Comparison of ENCODE assay signal across 13 cellular contexts in the genomic region with DNA sequence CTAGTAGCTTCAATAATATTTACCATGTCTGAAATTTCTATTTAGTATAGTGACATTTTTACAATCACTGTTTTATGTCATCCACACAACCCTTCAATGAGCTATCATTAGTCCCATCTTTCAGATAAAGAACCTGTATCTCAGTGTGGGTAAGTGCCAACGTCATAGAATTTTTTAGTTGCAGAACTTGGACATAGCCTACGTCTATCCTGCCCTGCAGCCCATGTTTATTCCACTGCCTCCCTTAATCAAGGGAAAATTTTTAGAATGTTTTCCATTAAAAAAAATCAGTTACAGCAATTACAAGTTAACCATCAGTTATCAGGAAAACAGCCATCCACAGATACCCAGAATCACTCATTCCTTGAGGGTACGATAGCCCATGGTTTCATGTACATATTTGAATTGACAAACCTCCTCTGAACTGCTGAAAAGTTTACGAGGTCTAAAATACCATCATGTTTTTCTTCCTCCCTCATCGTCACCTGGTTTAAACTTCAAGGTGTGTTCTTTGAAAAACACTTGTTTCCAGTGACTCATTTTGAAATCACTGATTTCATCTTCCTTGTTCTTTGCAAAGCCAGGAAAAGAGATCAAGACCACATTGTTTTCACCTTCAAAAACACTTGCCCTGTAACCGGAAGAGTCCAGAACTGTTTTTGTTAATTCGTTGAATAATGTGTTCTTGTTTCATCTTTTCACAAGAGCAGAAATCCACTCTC.
DNase-seq lines count a peak whose midpoint lies in the region; ATAC-seq and TF ChIP-seq lines count a peak whose summit lies in the region.
"Had no signal": no experiment of that assay in that cellular context is flagged by ENCODE, and none has a peak within 500 bp of the region (broad histone marks: within the 10 kb centered on the region; RNA-seq: fewer than 3 reads in every experiment).

No MANE protein-coding gene starts in this region.

- peaks cover 25% of the 10 kb centered on the region for H3K4me1 Mint-ChIP-seq in CD8-positive, alpha-beta T cell (ENCODE audit: low read depth)
- peaks cover 16% of the 10 kb centered on the region for H3K4me1 Mint-ChIP-seq in activated CD8-positive, alpha-beta T cell treated with anti-CD3 and anti-CD28 coated beads, Interleukin-2, amount 10 ng/mL, durations not matched to agents 7 days and 5 days (ENCODE audit: low read depth)

- no peaks in the 10 kb centered on the region for H3K27me3 Mint-ChIP-seq in CD8-positive, alpha-beta T cell (ENCODE audit: low read depth)
- no peaks in the 10 kb centered on the region for H3K27me3 Mint-ChIP-seq in activated CD8-positive, alpha-beta T cell treated with anti-CD3 and anti-CD28 coated beads, Interleukin-2, amount 10 ng/mL, durations not matched to agents 7 days and 5 days (ENCODE audit: low read depth)
- H3K27me3 Mint-ChIP-seq: B cell had no signal

- H3K9me3 ChIP-seq in CD8-positive, alpha-beta T cell (ENCODE audit: low read length): no peaks in the 10 kb centered on the region
- no peaks in the 10 kb centered on the region for H3K9me3 ChIP-seq in lung (ENCODE audit: control insufficient read depth in 2 of 2, insufficient read depth in 1 of 2, low read length in 1 of 2)
- no peaks in the 10 kb centered on the region for H3K9me3 ChIP-seq in osteoblast (ENCODE audit: low read depth, low read length)
- no peaks in the 10 kb centered on the region for H3K9me3 ChIP-seq in psoas muscle

- POLR2A ChIA-PET in CD8-positive, alpha-beta T cell (lab: Charles Lee): interaction anchor here (0.5 to 1.5 kb wide), 7 partner anchors 10 to 458 kb away, joined by 3 to 6 read pairs (median 4); a partner anchor contains a TSS
- POLR2A ChIA-PET in activated CD8-positive, alpha-beta T cell treated with anti-CD3 and anti-CD28 coated beads, Interleukin-2, amount 10 ng/mL, durations not matched to agents 7 days and 5 days (lab: Charles Lee): interaction anchor here (0.6 to 1.8 kb wide), 5 partner anchors 9 to 459 kb away, joined by 3 to 9 read pairs (median 4); no protein-coding TSS in a partner anchor

- H3K4me3 ChIP-seq in CD8-positive, alpha-beta T cell (ENCODE audit: low read depth, low read length): no peak overlapping the region
- H3K4me3 ChIP-seq in lung (no peak overlapping the region), osteoblast (ENCODE audit: insufficient read depth, low read length) (no peak overlapping the region), psoas muscle (no peak overlapping the region)
- H3K4me3 ChIP-seq: coronary artery had no signal

- peaks cover 54% of the 10 kb centered on the region for H3K4me1 ChIP-seq in CD8-positive, alpha-beta T cell (ENCODE audit: insufficient read depth, low read length)
- H3K4me1 ChIP-seq in lung (ENCODE audit: control insufficient read depth in 2 of 2, insufficient read depth in 2 of 2, low read length in 2 of 2): no peaks in the 10 kb centered on the region
- peaks cover 5% of the 10 kb centered on the region for H3K4me1 ChIP-seq in osteoblast (ENCODE audit: insufficient read depth, low read length)
- H3K4me1 ChIP-seq in psoas muscle: no peaks in the 10 kb centered on the region

- peak; percentile 72 for ATAC-seq in CD8-positive, alpha-beta T cell
- peak; percentile 46 for ATAC-seq in GM18873 (IDR thresholded peaks at IDR 0.05; ENCODE audit: low FRiP score, unreplicated experiment)
- peak; percentile 76 for ATAC-seq in activated CD8-positive, alpha-beta T cell treated with anti-CD3 and anti-CD28 coated beads, Interleukin-2, amount 10 ng/mL, durations not matched to agents 7 days and 5 days
- peak; percentile 35 for ATAC-seq in lung (ENCODE audit: insufficient read depth, low FRiP score)
- no peak for ATAC-seq in psoas muscle

- H3K36me3 ChIP-seq in CD8-positive, alpha-beta T cell (ENCODE audit: insufficient read depth, low read length): no peaks in the 10 kb centered on the region
- H3K36me3 ChIP-seq in lung (ENCODE audit: control insufficient read depth in 2 of 2, insufficient read depth in 2 of 2, low read length in 2 of 2) (no peaks in the 10 kb centered on the region), osteoblast (ENCODE audit: insufficient read depth, low read length) (no peaks in the 10 kb centered on the region), psoas muscle (ENCODE audit: insufficient read depth in 1 of 2, low read depth in 1 of 2) (no peaks in the 10 kb centered on the region)

- no peak for DNase-seq in CD8-positive, alpha-beta T cell
- peak; percentile 28 for DNase-seq in activated CD8-positive, alpha-beta T cell treated with anti-CD3 and anti-CD28 coated beads, Interleukin-2, amount 10 ng/mL, durations not matched to agents 7 days and 5 days
- DNase-seq in lung (ENCODE audit: low spot score) (no peak), osteoblast (ENCODE audit: insufficient read length, low spot score, missing footprints) (no peak), H4 (ENCODE audit: low spot score) (no peak), hepatic stellate cell (ENCODE audit: low spot score) (no peak), psoas muscle (no peak)
- DNase-seq: Karpas-422; NCI-H2081 treated with DMSO at 0.1 percent for 48 hours; stimulated activated CD4-positive, alpha-beta T cell treated with anti-CD3 and anti-CD28 coated beads, Interleukin-4, amount 100 ng/mL, for 24 hours had no signal

- no peak overlapping the region for H3K27ac Mint-ChIP-seq in CD8-positive, alpha-beta T cell
- no peak overlapping the region for H3K27ac Mint-ChIP-seq in activated CD8-positive, alpha-beta T cell treated with anti-CD3 and anti-CD28 coated beads, Interleukin-2, amount 10 ng/mL, durations not matched to agents 7 days and 5 days
- H3K27ac Mint-ChIP-seq: B cell had no signal

- H4K20me1 ChIP-seq in osteoblast (ENCODE audit: insufficient read depth, low read length): no peaks in the 10 kb centered on the region

- CTCF ChIA-PET in CD8-positive, alpha-beta T cell (lab: Charles Lee): interaction anchor here (0.8 to 1.0 kb wide), 2 partner anchors 15 to 17 kb away, joined by 4 to 6 read pairs; no protein-coding TSS in a partner anchor
- CTCF ChIA-PET in activated CD8-positive, alpha-beta T cell treated with anti-CD3 and anti-CD28 coated beads, Interleukin-2, amount 10 ng/mL, durations not matched to agents 7 days and 5 days (lab: Charles Lee): interaction anchor here (0.6 to 10.3 kb wide), 9 partner anchors 10 to 536 kb away, joined by 3 to 103 read pairs (median 3); no protein-coding TSS in a partner anchor

- H3K27ac ChIP-seq in CD8-positive, alpha-beta T cell (ENCODE audit: low read depth, low read length): peak overlapping the region; percentile 14
- no peak overlapping the region for H3K27ac ChIP-seq in lung (ENCODE audit: low read depth in 1 of 2, low read length in 1 of 2)
- H3K27ac ChIP-seq in osteoblast (ENCODE audit: low read depth, low read length): no peak overlapping the region
- no peak overlapping the region for H3K27ac ChIP-seq in psoas muscle

- no peak overlapping the region for H2AFZ ChIP-seq in osteoblast (ENCODE audit: low read length)

- WGBS in lung, 2 donors: 59 to 74% methylated on average over 7 of the region's 7 CpGs
- 67 to 70% (median 67%) methylated on average over 7 of the region's 7 CpGs for WGBS in psoas muscle, 3 donors

- intact Hi-C loops in CD8-positive, alpha-beta T cell (cut with DNase I, micrococcal nuclease): loop anchor here in 1 of 2 experiments (1.0 to 5.0 kb wide), 2 partner anchors 11 to 41 kb away; no protein-coding TSS in a partner anchor
- intact Hi-C loops in psoas muscle (cut with DNase I): loop anchor here in 1 of 2 donors (10.0 kb wide), 1 partner anchor 114 kb away; no protein-coding TSS in a partner anchor

- no peaks in the 10 kb centered on the region for H3K27me3 ChIP-seq in CD8-positive, alpha-beta T cell (ENCODE audit: insufficient read depth, low read length)
- H3K27me3 ChIP-seq in lung (ENCODE audit: control insufficient read depth, insufficient read depth) (no peaks in the 10 kb centered on the region), osteoblast (ENCODE audit: insufficient read depth, low read length) (peaks cover 8% of the 10 kb centered on the region), psoas muscle (ENCODE audit: insufficient read depth in 3 of 3, low read length in 2 of 3) (no peaks in the 10 kb centered on the region)

- no peak overlapping the region for H3K4me2 ChIP-seq in osteoblast (ENCODE audit: insufficient read depth, low read length)

- H3K9me3 Mint-ChIP-seq in CD8-positive, alpha-beta T cell: peaks cover under 1% of the 10 kb centered on the region
- peaks cover 7% of the 10 kb centered on the region for H3K9me3 Mint-ChIP-seq in activated CD8-positive, alpha-beta T cell treated with anti-CD3 and anti-CD28 coated beads, Interleukin-2, amount 10 ng/mL, durations not matched to agents 7 days and 5 days (ENCODE audit: insufficient read depth)

- H3K4me3 Mint-ChIP-seq in CD8-positive, alpha-beta T cell: no peak overlapping the region
- no peak overlapping the region for H3K4me3 Mint-ChIP-seq in activated CD8-positive, alpha-beta T cell treated with anti-CD3 and anti-CD28 coated beads, Interleukin-2, amount 10 ng/mL, durations not matched to agents 7 days and 5 days
- H3K4me3 Mint-ChIP-seq: B cell had no signal

- H3K79me2 ChIP-seq in osteoblast (ENCODE audit: insufficient read depth, low read length): no peaks in the 10 kb centered on the region

- TF ChIP-seq CTCF in CD8-positive, alpha-beta T cell (IDR thresholded peaks at IDR 0.05): no peak
- TF ChIP-seq CTCF in lung (IDR thresholded peaks at IDR 0.05; ENCODE audit: control extremely low read depth, extremely low read depth): no peak
- no peak for TF ChIP-seq CTCF in osteoblast (IDR thresholded peaks at IDR 0.05; ENCODE audit: extremely low read depth, low read depth, low read length)
- TF ChIP-seq CTCF in psoas muscle (IDR thresholded peaks at IDR 0.05): no peak

- H3K36me3 Mint-ChIP-seq in CD8-positive, alpha-beta T cell: no peaks in the 10 kb centered on the region
- peaks cover 20% of the 10 kb centered on the region for H3K36me3 Mint-ChIP-seq in activated CD8-positive, alpha-beta T cell treated with anti-CD3 and anti-CD28 coated beads, Interleukin-2, amount 10 ng/mL, durations not matched to agents 7 days and 5 days (ENCODE audit: low read depth)

Comparison
In these comparisons a context has a peak if more than half of its experiments do, and no peak if none do; other contexts are left out.
1. ATAC-seq: peak in CD8-positive, alpha-beta T cell (single experiment), GM18873 (single experiment), activated CD8-positive, alpha-beta T cell treated with anti-CD3 and anti-CD28 coated beads, Interleukin-2, amount 10 ng/mL, durations not matched to agents 7 days and 5 days (single experiment) and lung (single experiment); none in psoas muscle (0 of 4).